In genomic region chr4:37741564-37741963, GRCh38 we compare ENCODE assay signal across 7 cellular contexts.
"Had no signal": no experiment of that assay in that cellular context is flagged by ENCODE, and none has a peak within 500 bp of the region (broad histone marks: within the 10 kb centered on the region; RNA-seq: fewer than 3 reads in every experiment).

No MANE protein-coding gene starts in this region.

- H3K4me1 ChIP-seq: HAP-1 had no signal

- H3K9ac ChIP-seq: GM23248 had no signal

- H3K4me3 ChIP-seq: GM23248, HAP-1 had no signal

- H3K27ac Mint-ChIP-seq: IgD-negative memory B cell had no signal

- H2AFZ ChIP-seq: GM23248 had no signal

- H3K4me3 Mint-ChIP-seq: IgD-negative memory B cell had no signal

- H3K27ac ChIP-seq: GM23248 had no signal

- H3K36me3 Mint-ChIP-seq: IgD-negative memory B cell had no signal

- FAIRE-seq: HTR-8/SVneo had no signal

- DNase-seq: GM23248, GOT3, H7, KG1 had no signal

- H3K4me1 Mint-ChIP-seq: IgD-negative memory B cell had no signal

- H3K36me3 ChIP-seq: HAP-1 had no signal

- H3K9me3 ChIP-seq: HAP-1 had no signal
